In the genomic region with DNA sequence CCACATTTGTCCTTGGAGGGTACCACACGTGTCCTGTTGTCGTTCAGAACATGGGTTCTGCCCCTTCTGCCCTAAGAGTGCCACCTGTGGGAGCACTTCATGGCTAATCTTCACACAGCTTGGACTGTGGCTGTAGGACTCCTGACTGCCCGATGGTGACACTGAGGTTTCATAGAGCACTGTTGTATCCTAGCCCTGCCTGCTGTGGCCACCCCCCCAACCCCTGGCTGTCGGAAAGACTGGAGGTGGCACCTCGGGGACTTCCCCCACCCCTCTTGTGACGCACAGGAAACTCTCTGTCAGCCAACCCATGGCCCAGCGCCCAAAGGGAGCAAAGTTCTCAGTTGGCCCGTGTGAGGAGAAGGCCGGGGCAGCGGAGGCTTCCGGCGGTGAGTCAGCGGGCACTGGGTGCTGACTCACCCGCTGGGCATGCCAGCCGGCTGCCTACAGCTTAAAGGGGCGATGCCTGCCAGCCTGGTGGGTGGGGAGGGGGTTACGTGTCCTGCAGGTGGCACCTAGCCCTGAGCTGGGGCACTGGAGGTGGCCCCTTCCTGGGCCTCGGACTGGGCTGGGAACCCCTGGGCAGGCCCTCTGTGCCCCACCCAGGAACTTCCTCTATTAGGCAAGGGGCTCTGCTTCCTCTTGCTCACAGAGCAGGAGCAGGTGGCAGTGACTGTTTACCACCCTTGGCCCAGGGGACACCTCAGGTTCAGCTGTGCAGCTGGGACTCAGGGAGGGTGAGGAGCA, we compare ENCODE assay signal across 1 cellular context.
TF ChIP-seq lines count a peak whose summit lies in the region.

No MANE protein-coding gene starts in this region.

TF ChIP-seq in endothelial cell of umbilical vein, 7 proteins besides CTCF, POLR2A, EP300 and RAD21 (continued from another document):
- TF ChIP-seq MYC (IDR thresholded peaks at IDR 0.05; ENCODE audit: low read depth, low read length) = no peak
- TF ChIP-seq, protein P1, sequence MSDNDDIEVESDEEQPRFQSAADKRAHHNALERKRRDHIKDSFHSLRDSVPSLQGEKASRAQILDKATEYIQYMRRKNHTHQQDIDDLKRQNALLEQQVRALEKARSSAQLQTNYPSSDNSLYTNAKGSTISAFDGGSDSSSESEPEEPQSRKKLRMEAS (IDR thresholded peaks at IDR 0.05; ENCODE audit: insufficient read depth, insufficient read length) = peak; percentile 21
- TF ChIP-seq JUN (IDR thresholded peaks at IDR 0.05; ENCODE audit: borderline replicate concordance, insufficient read depth, insufficient read length, low read depth) = peak; percentile 94
- no peak for TF ChIP-seq GATA2 (IDR thresholded peaks at IDR 0.05; ENCODE audit: insufficient read depth, insufficient read length, low read depth, low read length)
